10 cellular contexts compared by ENCODE assay signal in the genomic region with DNA sequence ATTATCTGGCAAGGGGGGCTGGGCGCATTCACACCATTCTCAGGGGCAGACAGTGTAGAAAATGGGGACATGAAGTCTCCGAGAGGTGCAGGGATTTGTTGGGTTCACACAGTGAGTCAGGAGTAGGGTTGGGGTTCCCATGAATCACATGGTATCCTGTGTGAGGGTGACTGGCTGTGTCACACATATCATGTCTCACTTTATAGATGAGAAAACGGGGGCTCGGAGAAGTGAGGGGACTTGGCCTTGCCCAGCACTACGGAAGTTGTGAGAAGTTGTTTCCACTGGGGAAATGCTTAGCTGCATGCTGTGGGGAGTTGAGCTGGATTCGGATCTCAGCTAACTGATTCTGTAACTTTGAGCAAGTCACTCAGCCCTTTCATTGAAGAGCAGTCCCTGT. TPM values are rescaled to one million over a fixed set of nuclear protein-coding genes. Genes with fewer than 3 reads are reported as not detected.
DNase-seq lines count a peak whose midpoint lies in the region; ATAC-seq and TF ChIP-seq lines count a peak whose summit lies in the region.
"Had no signal": no experiment of that assay in that cellular context is flagged by ENCODE, and none has a peak within 500 bp of the region (broad histone marks: within the 10 kb centered on the region; RNA-seq: fewer than 3 reads in every experiment).

No MANE protein-coding gene starts in this region.

- H3K9me3 Mint-ChIP-seq in Caco-2 (ENCODE audit: unreplicated experiment), result no peaks in the 10 kb centered on the region
- H3K9me3 Mint-ChIP-seq in activated CD8-positive, alpha-beta T cell treated with anti-CD3 and anti-CD28 coated beads, Interleukin-2, amount 10 ng/mL, durations not matched to agents 7 days and 5 days (ENCODE audit: insufficient read depth), result no peaks in the 10 kb centered on the region
- H3K9me3 Mint-ChIP-seq in neural crest cell, result no peaks in the 10 kb centered on the region

- TF ChIP-seq CTCF in Caco-2 (IDR thresholded peaks at IDR 0.05; ENCODE audit: insufficient read depth in 1 of 2, low read depth in 1 of 2, low read length in 1 of 2, severe bottlenecking in 1 of 2, unreplicated experiment in 1 of 2), result no peak
- no peak for TF ChIP-seq CTCF in neural crest cell (conservative IDR thresholded peaks at IDR 0.05)

- H3K4me1 ChIP-seq in Caco-2, result 0 out of 2 replicates have a peak, but pooled peaks cover 4% of the 10 kb centered on the region

- H3K27me3 ChIP-seq in Caco-2 (replicated peaks; ENCODE audit: control insufficient read depth, insufficient read depth, low read length), result no peaks in the 10 kb centered on the region

- H3K4me3 Mint-ChIP-seq in Caco-2 (ENCODE audit: unreplicated experiment) (peak overlapping the region; percentile 12), neural crest cell (peak overlapping the region; percentile 68)
- no peak overlapping the region for H3K4me3 Mint-ChIP-seq in activated CD8-positive, alpha-beta T cell treated with anti-CD3 and anti-CD28 coated beads, Interleukin-2, amount 10 ng/mL, durations not matched to agents 7 days and 5 days

- no TSS peak for BruUV-seq in Caco-2 (replicated peaks; lab: Mats Ljungman, UMichigan)

- no peaks in the 10 kb centered on the region for H3K27me3 Mint-ChIP-seq in Caco-2 (ENCODE audit: insufficient read depth, unreplicated experiment)
- H3K27me3 Mint-ChIP-seq in activated CD8-positive, alpha-beta T cell treated with anti-CD3 and anti-CD28 coated beads, Interleukin-2, amount 10 ng/mL, durations not matched to agents 7 days and 5 days (ENCODE audit: low read depth), result peaks cover 11% of the 10 kb centered on the region
- H3K27me3 Mint-ChIP-seq in neural crest cell (ENCODE audit: low read depth), result no peaks in the 10 kb centered on the region

- H3K36me3 Mint-ChIP-seq in Caco-2 (ENCODE audit: insufficient read depth, unreplicated experiment) (no peaks in the 10 kb centered on the region), neural crest cell (ENCODE audit: low read depth) (no peaks in the 10 kb centered on the region)
- no peaks in the 10 kb centered on the region for H3K36me3 Mint-ChIP-seq in activated CD8-positive, alpha-beta T cell treated with anti-CD3 and anti-CD28 coated beads, Interleukin-2, amount 10 ng/mL, durations not matched to agents 7 days and 5 days (ENCODE audit: low read depth)

- intact Hi-C loops in Caco-2 (cut with micrococcal nuclease; ENCODE audit: unreplicated experiment), result no loop called here

- H3K4me1 Mint-ChIP-seq in Caco-2 (ENCODE audit: low read depth, unreplicated experiment) (no peaks in the 10 kb centered on the region), neural crest cell (peaks cover 25% of the 10 kb centered on the region)
- peaks cover 14% of the 10 kb centered on the region for H3K4me1 Mint-ChIP-seq in activated CD8-positive, alpha-beta T cell treated with anti-CD3 and anti-CD28 coated beads, Interleukin-2, amount 10 ng/mL, durations not matched to agents 7 days and 5 days (ENCODE audit: low read depth)

- H3K4me3 ChIP-seq in Caco-2 (ENCODE audit: low read depth, low read length), result no peak overlapping the region
- H3K4me3 ChIP-seq: suprapubic skin had no signal

- POLR2A ChIA-PET in Caco-2 (lab: Charles Lee), result no interaction called here
- POLR2A ChIA-PET in activated CD8-positive, alpha-beta T cell treated with anti-CD3 and anti-CD28 coated beads, Interleukin-2, amount 10 ng/mL, durations not matched to agents 7 days and 5 days (lab: Charles Lee), result interaction anchor here (1.2 to 1.5 kb wide), 2 partner anchors 15 to 42 kb away, joined by 3 read pairs; partner anchors contain the start of genes BANF1 and EIF1AD

- H3K36me3 ChIP-seq in Caco-2 (ENCODE audit: control insufficient read depth, insufficient read depth, low read length), result no peaks in the 10 kb centered on the region
- H3K36me3 ChIP-seq: neutrophil, suprapubic skin had no signal

- DNase-seq in Caco-2 (no peak), HCEC 1CT (peak; percentile 52), neural crest cell (ENCODE audit: low read depth, low spot score) (no peak), NCI-H1417 (lab: John Stamatoyannopoulos, UW) (no peak)
- no peak for DNase-seq in activated CD8-positive, alpha-beta T cell treated with anti-CD3 and anti-CD28 coated beads, Interleukin-2, amount 10 ng/mL, durations not matched to agents 7 days and 5 days
- no peak for DNase-seq in stimulated activated CD8-positive, alpha-beta memory T cell treated with anti-CD3 and anti-CD28 coated beads, Interleukin-4, amount 100 ng/mL, for 48 hours

- CTCF ChIA-PET in Caco-2 (lab: Charles Lee), result interaction anchor here (0.6 to 1.7 kb wide), 9 partner anchors 13 to 157 kb away, joined by 3 to 8 read pairs (median 5); partner anchors contain the start of genes CCDC85B and FIBP
- CTCF ChIA-PET in activated CD8-positive, alpha-beta T cell treated with anti-CD3 and anti-CD28 coated beads, Interleukin-2, amount 10 ng/mL, durations not matched to agents 7 days and 5 days (lab: Charles Lee), result interaction anchor here (0.6 to 4.0 kb wide), 55 partner anchors 8 to 392 kb away, joined by 3 to 61 read pairs (median 4); partner anchors contain the start of genes BANF1, CATSPER1, CST6 and EIF1AD

- no peaks in the 10 kb centered on the region for H3K9me3 ChIP-seq in Caco-2
- H3K9me3 ChIP-seq: neutrophil, suprapubic skin had no signal

- no peak overlapping the region for H3K27ac Mint-ChIP-seq in Caco-2 (ENCODE audit: unreplicated experiment)
- no peak overlapping the region for H3K27ac Mint-ChIP-seq in activated CD8-positive, alpha-beta T cell treated with anti-CD3 and anti-CD28 coated beads, Interleukin-2, amount 10 ng/mL, durations not matched to agents 7 days and 5 days
- H3K27ac Mint-ChIP-seq in neural crest cell (ENCODE audit: unreplicated experiment), result peak overlapping the region; percentile 40

- ATAC-seq in activated CD8-positive, alpha-beta T cell treated with anti-CD3 and anti-CD28 coated beads, Interleukin-2, amount 10 ng/mL, durations not matched to agents 7 days and 5 days, result peak; percentile 7
- no peak for ATAC-seq in GM18519 (IDR thresholded peaks at IDR 0.05; ENCODE audit: low FRiP score, unreplicated experiment)

RNA-seq across cellular contexts. Expression of gene GAL3ST3, which starts 4.2 kb away (rescaled TPM):
- total RNA-seq in Caco-2 (2022) (not detected in 2 replicates), neural crest cell (8.7 and 9.7 TPM in 2 replicates)
- not detected for total RNA-seq in activated CD8-positive, alpha-beta T cell treated with anti-CD3 and anti-CD28 coated beads, Interleukin-2, amount 10 ng/mL, durations not matched to agents 7 days and 5 days
- total RNA-seq: suprapubic skin had no signal

RNA-seq across cellular contexts. Expression of gene SF3B2, which starts 7.4 kb away (rescaled TPM):
- total RNA-seq in Caco-2 (2022) (224 and 225 TPM in 2 replicates), neural crest cell (261 and 262 TPM in 2 replicates)
- 100 to 1,000 TPM; 241 to 253 TPM for total RNA-seq in activated CD8-positive, alpha-beta T cell treated with anti-CD3 and anti-CD28 coated beads, Interleukin-2, amount 10 ng/mL, durations not matched to agents 7 days and 5 days

RNA-seq across cellular contexts. Expression of gene CATSPER1, which starts 18.5 kb away (rescaled TPM):
- not detected in 2 replicates for total RNA-seq in Caco-2 (2022)
- total RNA-seq in activated CD8-positive, alpha-beta T cell treated with anti-CD3 and anti-CD28 coated beads, Interleukin-2, amount 10 ng/mL, durations not matched to agents 7 days and 5 days, result not detected
- total RNA-seq in neural crest cell, result not detected in 2 replicates
- total RNA-seq: activated CD8-positive, alpha-beta memory T cell treated with anti-CD3 and anti-CD28 coated beads for 36 hours; suprapubic skin had no signal

RNA-seq across cellular contexts. Expression of gene PACS1, which starts 25.3 kb away (rescaled TPM):
- 82.2 and 95.2 TPM in 2 replicates for total RNA-seq in Caco-2 (2022)
- total RNA-seq in activated CD8-positive, alpha-beta T cell treated with anti-CD3 and anti-CD28 coated beads, Interleukin-2, amount 10 ng/mL, durations not matched to agents 7 days and 5 days, result 10 to 100 TPM; 84.6 to 91.6 TPM
- total RNA-seq in neural crest cell, result 47.9 and 54.3 TPM in 2 replicates

RNA-seq across cellular contexts. Expression of gene CST6, which starts 32.9 kb away (rescaled TPM):
- total RNA-seq in Caco-2 (2022) (not detected in 2 replicates), neural crest cell (not detected in 2 replicates)
- not detected for total RNA-seq in activated CD8-positive, alpha-beta T cell treated with anti-CD3 and anti-CD28 coated beads, Interleukin-2, amount 10 ng/mL, durations not matched to agents 7 days and 5 days
- total RNA-seq: activated CD8-positive, alpha-beta memory T cell treated with anti-CD3 and anti-CD28 coated beads for 36 hours had no signal
